In the genomic region with DNA sequence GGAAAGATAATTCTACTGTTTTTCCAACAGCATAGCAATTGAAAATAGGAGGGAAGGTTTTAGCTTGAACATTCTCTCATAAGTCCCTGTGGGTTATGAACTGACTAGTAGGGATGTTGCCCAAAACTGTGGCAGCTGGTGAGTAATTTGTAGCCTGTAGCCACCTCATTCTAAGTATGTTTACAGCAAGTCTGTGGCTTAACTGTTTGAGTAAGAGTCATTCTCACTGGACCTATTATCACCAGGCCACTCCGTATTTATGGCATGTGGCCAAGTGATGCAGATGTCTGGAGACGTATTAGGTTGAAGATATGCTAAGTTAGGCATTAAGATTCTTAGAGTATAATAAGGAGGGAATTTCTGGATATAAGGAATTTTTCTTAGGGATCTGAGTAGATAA, we compare ENCODE assay signal across 10 cellular contexts.
DNase-seq lines count a peak whose midpoint lies in the region; ATAC-seq, FAIRE-seq and TF ChIP-seq lines count a peak whose summit lies in the region.
"Had no signal": no experiment of that assay in that cellular context is flagged by ENCODE, and none has a peak within 500 bp of the region (broad histone marks: within the 10 kb centered on the region; RNA-seq: fewer than 3 reads in every experiment).

No MANE protein-coding gene starts in this region.

- no peak overlapping the region for H2BK5ac ChIP-seq in IMR-90 (ENCODE audit: low read depth, low read length, poor library complexity, severe bottlenecking)

- H3K14ac ChIP-seq in IMR-90 (replicated peaks; ENCODE audit: low read depth, low read length) = no peak overlapping the region

- CTCF ChIA-PET in IMR-90 (lab: Yijun Ruan, JAX) (no interaction called here), endothelial cell of umbilical vein (lab: Charles Lee) (interaction anchor here (0.8 kb wide), 1 partner anchor 15 kb away, joined by 4 read pairs; no protein-coding TSS in a partner anchor)

- H3K27me3 ChIP-seq in BE2C (no peaks in the 10 kb centered on the region), IMR-90 (ENCODE audit: control insufficient read depth, insufficient read depth, low read length) (no peaks in the 10 kb centered on the region), endothelial cell of umbilical vein (ENCODE audit: control insufficient read depth in 2 of 2, insufficient read depth in 2 of 2, low read length in 2 of 2) (no peaks in the 10 kb centered on the region), gastroesophageal sphincter (no peaks in the 10 kb centered on the region)
- H3K27me3 ChIP-seq: upper lobe of left lung had no signal

- no peak overlapping the region for H3K4me3 Mint-ChIP-seq in activated T-cell treated with anti-CD3 and anti-CD28 coated beads, Interleukin-2, amount 50 U/mL, for 4 hours

- BruUV-seq in IMR-90 (replicated peaks; lab: Mats Ljungman, UMichigan) (no TSS peak), endothelial cell of umbilical vein (replicated peaks; lab: Mats Ljungman, UMichigan) (no TSS peak)

- H3K9me1 ChIP-seq in IMR-90 (ENCODE audit: insufficient read depth, low read length) = no peaks in the 10 kb centered on the region
- H3K9me1 ChIP-seq in endothelial cell of umbilical vein (replicated peaks; ENCODE audit: control insufficient read depth, extremely low read depth, insufficient read depth, low read length) = no peaks in the 10 kb centered on the region

- no peaks in the 10 kb centered on the region for H3K4me1 Mint-ChIP-seq in activated T-cell treated with anti-CD3 and anti-CD28 coated beads, Interleukin-2, amount 50 U/mL, for 4 hours (ENCODE audit: low read depth)

- H3K4me2 ChIP-seq in IMR-90 (ENCODE audit: low read depth, low read length) (no peak overlapping the region), endothelial cell of umbilical vein (ENCODE audit: insufficient read depth, low read length) (no peak overlapping the region)

- DNase-seq in BE2C (peak; percentile 43), IMR-90 (peak; percentile 92), endothelial cell of umbilical vein (ENCODE audit: low read depth, low spot score) (peak; percentile 64), G401 (ENCODE audit: low spot score) (no peak)
- DNase-seq in activated T-cell treated with anti-CD3 and anti-CD28 coated beads, Interleukin-2, amount 50 U/mL, for 4 hours = no peak
- DNase-seq: central memory CD4-positive, alpha-beta T cell; upper lobe of left lung had no signal

- FAIRE-seq in endothelial cell of umbilical vein (lab: Jason Lieb, UNC) = peak; percentile 24

- no CpG with 5 or more reads among the region's 2 CpGs for WGBS in IMR-90 (ENCODE audit: extremely low coverage in 2 of 2, insufficient read length in 1 of 2), 2 experiments
- WGBS in gastroesophageal sphincter (ENCODE audit: low coverage in 1 of 2), 2 donors = 9 to 31% methylated on average over 2 of the region's 2 CpGs

- H3K18ac ChIP-seq in IMR-90 (ENCODE audit: low read depth, low read length) = no peak overlapping the region

- dilution Hi-C loops in IMR-90 (cut with HindIII; ENCODE audit: low sequenced_read_pairs, unreplicated experiment) = no loop called here
- dilution Hi-C loops in endothelial cell of umbilical vein (cut with MboI; ENCODE audit: extremely low pct_ligation_motif_present, low sequenced_read_pairs) = no loop called here

- no peak overlapping the region for H2BK20ac ChIP-seq in IMR-90 (ENCODE audit: low read depth, low read length)

- peaks cover 17% of the 10 kb centered on the region for H3K9me3 Mint-ChIP-seq in activated T-cell treated with anti-CD3 and anti-CD28 coated beads, Interleukin-2, amount 50 U/mL, for 4 hours

- no peak overlapping the region for H2AK5ac ChIP-seq in IMR-90 (ENCODE audit: low read depth, low read length)

- no peaks in the 10 kb centered on the region for H3K27me3 Mint-ChIP-seq in activated T-cell treated with anti-CD3 and anti-CD28 coated beads, Interleukin-2, amount 50 U/mL, for 4 hours (ENCODE audit: low read depth)

- no peak overlapping the region for H4K8ac ChIP-seq in IMR-90 (ENCODE audit: low read depth in 2 of 2, low read length in 2 of 2)

- H3K4me1 ChIP-seq in BE2C = peaks cover 30% of the 10 kb centered on the region
- no peaks in the 10 kb centered on the region; the same call in 1 of the 2 replicates for H3K4me1 ChIP-seq in IMR-90 (ENCODE audit: control insufficient read depth, insufficient read depth, low read length)
- H3K4me1 ChIP-seq in endothelial cell of umbilical vein (ENCODE audit: control insufficient read depth, extremely low read depth, insufficient read depth, low read length) = peaks cover 25% of the 10 kb centered on the region
- H3K4me1 ChIP-seq in gastroesophageal sphincter = no peaks in the 10 kb centered on the region
- H3K4me1 ChIP-seq: upper lobe of left lung had no signal

- H2AFZ ChIP-seq in IMR-90 (replicated peaks; ENCODE audit: low read length, poor library complexity) (no peak overlapping the region), endothelial cell of umbilical vein (ENCODE audit: low read depth, low read length) (no peak overlapping the region)

- TF ChIP-seq POLR2A in IMR-90 (IDR thresholded peaks at IDR 0.05; ENCODE audit: low read depth, low read length) = no peak
- no peak for TF ChIP-seq POLR2A in endothelial cell of umbilical vein (IDR thresholded peaks at IDR 0.05; ENCODE audit: low read depth, low read length)
- TF ChIP-seq POLR2A in gastroesophageal sphincter (IDR thresholded peaks at IDR 0.05) = no peak

- TF ChIP-seq RAD21 in IMR-90 (IDR thresholded peaks at IDR 0.05; ENCODE audit: low read length) = no peak

- TF ChIP-seq CTCF in BE2C (IDR thresholded peaks at IDR 0.05; ENCODE audit: low read depth, low read length) (no peak), IMR-90 (conservative IDR thresholded peaks at IDR 0.05; ENCODE audit: low read depth, low read length) (no peak), endothelial cell of umbilical vein (IDR thresholded peaks at IDR 0.05; ENCODE audit: extremely low read depth in 1 of 2, insufficient read depth in 1 of 2, low read depth in 1 of 2, low read length in 2 of 2) (no peak), gastroesophageal sphincter (IDR thresholded peaks at IDR 0.05) (no peak)

- intact Hi-C loops in IMR-90 (cut with micrococcal nuclease) (no loop called here), endothelial cell of umbilical vein (cut with micrococcal nuclease) (loop anchor here (10.0 kb wide), 1 partner anchor 398 kb away; no protein-coding TSS in a partner anchor)

- H4K20me1 ChIP-seq in IMR-90 (ENCODE audit: insufficient read depth, low read length) (no peaks in the 10 kb centered on the region), endothelial cell of umbilical vein (replicated peaks; ENCODE audit: control insufficient read depth, extremely low read depth, insufficient read depth, low read length) (no peaks in the 10 kb centered on the region)

- H3K9ac ChIP-seq in IMR-90 (ENCODE audit: low read depth, low read length) = no peak overlapping the region
- no peak overlapping the region for H3K9ac ChIP-seq in endothelial cell of umbilical vein (replicated peaks; ENCODE audit: extremely low read depth, insufficient read depth, low read length)

- H3K36me3 Mint-ChIP-seq in activated T-cell treated with anti-CD3 and anti-CD28 coated beads, Interleukin-2, amount 50 U/mL, for 4 hours (ENCODE audit: insufficient read depth) = no peaks in the 10 kb centered on the region

- H3K27ac ChIP-seq in IMR-90 (ENCODE audit: insufficient read depth, low read length) (no peak overlapping the region), endothelial cell of umbilical vein (ENCODE audit: insufficient read depth, low read depth, low read length) (no peak overlapping the region), gastroesophageal sphincter (no peak overlapping the region)
- H3K27ac ChIP-seq: upper lobe of left lung had no signal

- no peak for TF ChIP-seq EP300 in gastroesophageal sphincter (IDR thresholded peaks at IDR 0.05)

- no peaks in the 10 kb centered on the region for H3K36me3 ChIP-seq in BE2C
- no peaks in the 10 kb centered on the region for H3K36me3 ChIP-seq in IMR-90 (ENCODE audit: control insufficient read depth, insufficient read depth, low read length)
- H3K36me3 ChIP-seq in endothelial cell of umbilical vein (ENCODE audit: control insufficient read depth in 2 of 2, extremely low read depth in 1 of 2, insufficient read depth in 2 of 2, low read length in 2 of 2) = no peaks in the 10 kb centered on the region
- no peaks in the 10 kb centered on the region for H3K36me3 ChIP-seq in gastroesophageal sphincter
- H3K36me3 ChIP-seq: upper lobe of left lung had no signal

- no peaks in the 10 kb centered on the region for H3K79me1 ChIP-seq in IMR-90 (ENCODE audit: low read depth in 1 of 2, low read length in 2 of 2)

- peak; percentile 62 for ATAC-seq in GM21423 (IDR thresholded peaks at IDR 0.05; ENCODE audit: unreplicated experiment)
- ATAC-seq in IMR-90 (ENCODE audit: low read depth) = peak; percentile 72
- no peak for ATAC-seq in gastroesophageal sphincter
- no peak for ATAC-seq in activated T-cell treated with anti-CD3 and anti-CD28 coated beads, Interleukin-2, amount 50 U/mL, for 4 hours
- ATAC-seq in HG03457 (IDR thresholded peaks at IDR 0.05; ENCODE audit: unreplicated experiment) = no peak

- POLR2A ChIA-PET in IMR-90 (lab: Charles Lee; ENCODE audit: unreplicated experiment) (no interaction called here), endothelial cell of umbilical vein (lab: Charles Lee) (no interaction called here)

- H2BK120ac ChIP-seq in IMR-90 (ENCODE audit: low read depth, low read length) = no peak overlapping the region

- H3K79me2 ChIP-seq in endothelial cell of umbilical vein (ENCODE audit: control insufficient read depth, insufficient read depth, low read length) = no peaks in the 10 kb centered on the region

- no peak overlapping the region for H2AK9ac ChIP-seq in IMR-90 (replicated peaks; ENCODE audit: low read depth, low read length, poor library complexity)

- no peak overlapping the region for H3K56ac ChIP-seq in IMR-90 (ENCODE audit: extremely low read depth, insufficient read depth, low read length)

- no peak overlapping the region for H3K4ac ChIP-seq in IMR-90 (ENCODE audit: low read depth, low read length)

- no peak overlapping the region for H2BK15ac ChIP-seq in IMR-90 (ENCODE audit: low read depth, low read length)

- H3K9me3 ChIP-seq in BE2C (no peaks in the 10 kb centered on the region), IMR-90 (ENCODE audit: control insufficient read depth, insufficient read depth, low read length) (no peaks in the 10 kb centered on the region), endothelial cell of umbilical vein (replicated peaks; ENCODE audit: control insufficient read depth, insufficient read depth, low read length) (no peaks in the 10 kb centered on the region), gastroesophageal sphincter (peaks cover 0 to 1% (median 0%) of the 10 kb centered on the region in 3 donors)
- H3K9me3 ChIP-seq: upper lobe of left lung had no signal

- in situ Hi-C loops in IMR-90 (cut with MboI; ENCODE audit: low sequenced_read_pairs) (no loop called here), G401 (cut with HindIII; ENCODE audit: low sequenced_read_pairs) (no loop called here)

- H4K5ac ChIP-seq in IMR-90 (ENCODE audit: low read depth, low read length) = no peak overlapping the region

- no peak overlapping the region for H4K91ac ChIP-seq in IMR-90 (ENCODE audit: insufficient read depth, low read depth, low read length)

- H3K4me3 ChIP-seq in BE2C (ENCODE audit: low read depth, low read length) = no peak overlapping the region
- no peak overlapping the region for H3K4me3 ChIP-seq in IMR-90 (ENCODE audit: insufficient read depth, low read depth, low read length)
- H3K4me3 ChIP-seq in endothelial cell of umbilical vein (replicated peaks in 1 of 3; ENCODE audit: insufficient read depth in 1 of 3, low read depth in 1 of 3, low read length in 3 of 3) = no peak overlapping the region
- no peak overlapping the region for H3K4me3 ChIP-seq in gastroesophageal sphincter
- H3K4me3 ChIP-seq: upper lobe of left lung had no signal

- no peak overlapping the region for H3K23ac ChIP-seq in IMR-90 (ENCODE audit: low read depth, low read length)

Comparison
In these comparisons a context has a peak if more than half of its experiments do, and no peak if none do; other contexts are left out.
1. DNase-seq: peak in BE2C (single experiment), IMR-90 (single experiment) and endothelial cell of umbilical vein (single experiment); none in G401 (single experiment) and activated T-cell treated with anti-CD3 and anti-CD28 coated beads, Interleukin-2, amount 50 U/mL, for 4 hours (single experiment).
2. ATAC-seq: peak in GM21423 (single experiment) and IMR-90 (single experiment); none in gastroesophageal sphincter (single experiment), activated T-cell treated with anti-CD3 and anti-CD28 coated beads, Interleukin-2, amount 50 U/mL, for 4 hours (0 of 2) and HG03457 (single experiment).